In the genomic region with DNA sequence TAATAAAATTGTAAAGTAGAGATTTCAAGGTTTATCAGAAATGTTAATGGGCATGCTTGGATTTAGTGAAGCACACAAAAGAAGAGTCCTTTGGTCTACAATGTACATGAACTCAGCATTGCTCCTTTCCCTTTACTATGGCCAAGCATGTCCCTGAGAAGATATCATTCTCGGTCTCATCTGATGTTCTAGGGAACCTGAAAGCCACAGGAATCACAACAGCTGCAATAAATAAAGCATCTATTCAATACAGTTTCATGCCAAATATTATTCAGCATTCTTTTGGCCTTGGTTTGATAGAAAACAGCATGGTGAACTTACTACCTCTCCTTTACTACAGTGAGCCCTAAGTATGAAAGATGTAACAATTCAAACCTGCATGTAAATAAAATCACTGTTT, we compare ENCODE assay signal across 25 cellular contexts.
"Had no signal": no experiment of that assay in that cellular context is flagged by ENCODE, and none has a peak within 500 bp of the region (broad histone marks: within the 10 kb centered on the region; RNA-seq: fewer than 3 reads in every experiment).

No MANE protein-coding gene starts in this region.

- H3K9me3 ChIP-seq: lower lobe of right lung, pancreas, prostate gland, suprapubic skin, thoracic aorta, tibial artery, upper lobe of right lung had no signal

- H3K4me1 ChIP-seq: left lung, lower lobe of right lung, pancreas, prostate gland, spleen, suprapubic skin, upper lobe of right lung had no signal

- ATAC-seq: left colon; left lung; lower lobe of right lung; naive thymus-derived CD4-positive, alpha-beta T cell; natural killer cell treated with Interleukin-12 subunit alpha and Interleukin-12 subunit beta and Interleukin-15 and Interleukin-18, amount 100 ng/mL, for 72 hours; pancreas; right cardiac atrium; sciatic nerve; stimulated activated effector memory CD8-positive, alpha-beta T cell treated with anti-CD3 and anti-CD28 coated beads, Interleukin-12 subunit alpha, Interleukin-12 subunit beta, amount 100 ng/mL, for 72 hours; upper lobe of right lung had no signal

- DNase-seq: hippocampal formation; immature natural killer cell; kidney; left colon; left lung; lower lobe of right lung; mammary epithelial cell; mesenchymal stem cell; naive thymus-derived CD4-positive, alpha-beta T cell; pancreas; posterior cingulate gyrus; retina; right cardiac atrium; small intestine; spleen; stimulated activated CD4-positive, alpha-beta T cell treated with anti-CD3 and anti-CD28 coated beads, Interleukin-4, amount 100 ng/mL, for 24 hours; stimulated activated naive CD4-positive, alpha-beta T cell; tibial artery; upper lobe of right lung had no signal

- H3K27me3 ChIP-seq: left lung, pancreas, spleen, suprapubic skin, tibial artery, upper lobe of right lung had no signal

- H3K36me3 ChIP-seq: left lung, lower lobe of right lung, pancreas, prostate gland, spleen, suprapubic skin, thoracic aorta, upper lobe of right lung had no signal

- H3K4me3 ChIP-seq: left lung, lower lobe of right lung, pancreas, prostate gland, spleen, suprapubic skin, thoracic aorta, tibial artery, upper lobe of right lung had no signal

- H3K27ac ChIP-seq: left lung, lower lobe of right lung, pancreas, prostate gland, spleen, suprapubic skin, tibial artery, upper lobe of right lung had no signal
